20 cellular contexts compared by ENCODE assay signal in the genomic region with DNA sequence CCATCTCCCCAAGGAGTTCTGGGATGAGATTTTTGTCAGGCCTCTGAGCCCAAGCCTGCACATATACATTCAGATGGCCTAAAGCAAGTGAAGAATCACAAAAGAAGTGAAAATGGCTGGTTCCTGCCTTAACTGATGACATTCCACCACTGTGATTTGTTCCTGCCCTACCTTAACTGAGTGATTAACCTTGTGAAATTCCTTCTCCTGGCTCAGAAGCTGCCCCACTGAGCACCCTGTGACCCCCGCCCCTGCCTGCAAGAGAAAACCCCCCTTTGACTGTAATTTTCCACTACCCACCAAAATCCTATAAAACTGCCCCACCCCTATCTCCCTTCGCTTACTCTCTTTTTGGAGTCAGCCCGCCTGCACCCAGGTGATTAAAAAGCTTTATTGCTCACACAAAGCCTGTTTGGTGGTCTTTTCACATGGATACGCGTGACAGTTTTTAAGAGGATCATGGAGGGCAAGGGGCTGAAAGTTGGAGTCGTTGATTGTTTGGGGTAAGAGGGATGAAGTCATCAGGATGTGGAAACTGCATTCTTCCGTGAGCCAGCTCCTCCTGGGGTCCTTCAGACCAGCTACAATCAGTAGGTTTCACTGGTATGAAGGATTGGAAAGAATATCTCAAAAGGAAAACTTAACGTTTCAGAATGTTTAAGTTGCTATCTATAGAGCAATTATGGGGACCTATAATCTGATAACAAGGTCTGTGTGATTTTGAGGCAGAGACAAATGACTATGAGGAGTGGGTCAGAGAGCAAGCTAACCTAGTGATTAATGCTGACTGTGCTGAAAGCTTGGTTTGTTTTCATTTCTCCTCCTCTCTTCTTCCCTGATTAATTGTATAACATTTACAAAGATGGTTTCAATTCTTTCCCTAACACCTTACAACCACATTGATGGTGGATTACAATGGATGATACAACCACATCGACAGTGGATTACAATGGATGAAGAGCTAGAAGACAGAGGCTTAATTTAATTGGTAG. TPM values are rescaled to one million over a fixed set of nuclear protein-coding genes. Genes with fewer than 3 reads are reported as not detected.
"Had no signal": no experiment of that assay in that cellular context is flagged by ENCODE, and none has a peak within 500 bp of the region (broad histone marks: within the 10 kb centered on the region; RNA-seq: fewer than 3 reads in every experiment).

No MANE protein-coding gene starts in this region.

- H3K36me3 Mint-ChIP-seq: brain; stimulated activated effector memory CD8-positive, alpha-beta T cell treated with anti-CD3 and anti-CD28 coated beads, Interleukin-12 subunit alpha, Interleukin-12 subunit beta, amount 100 ng/mL, for 72 hours had no signal

- H3K4me3 Mint-ChIP-seq: activated CD4-positive, alpha-beta T cell treated with anti-CD3 and anti-CD28 coated beads, Interleukin-2, amount 10 ng/mL, durations not matched to agents 24 days and 14 days; activated CD8-positive, alpha-beta T cell treated with anti-CD3 and anti-CD28 coated beads for 36 hours; activated naive CD4-positive, alpha-beta T cell treated with anti-CD3 and anti-CD28 coated beads for 36 hours; activated T-cell treated with anti-CD3 and anti-CD28 coated beads, Interleukin-2, amount 50 U/mL, for 24 hours; brain; stimulated activated effector memory CD8-positive, alpha-beta T cell treated with anti-CD3 and anti-CD28 coated beads, Interleukin-12 subunit alpha, Interleukin-12 subunit beta, amount 100 ng/mL, for 72 hours had no signal

- H3K4me1 Mint-ChIP-seq: activated CD4-positive, alpha-beta T cell treated with anti-CD3 and anti-CD28 coated beads, Interleukin-2, amount 10 ng/mL, durations not matched to agents 24 days and 14 days; brain; stimulated activated effector memory CD8-positive, alpha-beta T cell treated with anti-CD3 and anti-CD28 coated beads, Interleukin-12 subunit alpha, Interleukin-12 subunit beta, amount 100 ng/mL, for 72 hours had no signal

- DNase-seq: activated CD4-positive, alpha-beta T cell treated with anti-CD3 and anti-CD28 coated beads, Interleukin-2, amount 10 ng/mL, durations not matched to agents 24 days and 14 days; activated CD8-positive, alpha-beta T cell treated with anti-CD3 and anti-CD28 coated beads for 36 hours; activated naive CD4-positive, alpha-beta T cell treated with anti-CD3 and anti-CD28 coated beads for 36 hours; activated T-cell treated with anti-CD3 and anti-CD28 coated beads, Interleukin-2, amount 50 U/mL, for 24 hours; caudate nucleus; foreskin melanocyte; left ventricle myocardium superior; stimulated activated CD4-positive, alpha-beta T cell treated with anti-CD3 and anti-CD28 coated beads, Interleukin-4, amount 100 ng/mL, for 24 hours; T-helper 9 cell; testis; upper lobe of left lung had no signal

- H3K27me3 ChIP-seq: right atrium auricular region, testis, upper lobe of left lung had no signal

- H3K9me3 Mint-ChIP-seq: activated CD4-positive, alpha-beta T cell treated with anti-CD3 and anti-CD28 coated beads, Interleukin-2, amount 10 ng/mL, durations not matched to agents 24 days and 14 days; activated CD8-positive, alpha-beta T cell treated with anti-CD3 and anti-CD28 coated beads for 36 hours; activated naive CD4-positive, alpha-beta T cell treated with anti-CD3 and anti-CD28 coated beads for 36 hours; activated T-cell treated with anti-CD3 and anti-CD28 coated beads, Interleukin-2, amount 50 U/mL, for 24 hours; stimulated activated effector memory CD8-positive, alpha-beta T cell treated with anti-CD3 and anti-CD28 coated beads, Interleukin-12 subunit alpha, Interleukin-12 subunit beta, amount 100 ng/mL, for 72 hours had no signal

- H3K27ac ChIP-seq: prostate gland, right atrium auricular region, skin epidermis, testis, upper lobe of left lung had no signal

- H3K9me3 ChIP-seq: prostate gland, right atrium auricular region, testis, upper lobe of left lung had no signal

- H3K27ac Mint-ChIP-seq: activated CD4-positive, alpha-beta T cell treated with anti-CD3 and anti-CD28 coated beads, Interleukin-2, amount 10 ng/mL, durations not matched to agents 24 days and 14 days; activated CD8-positive, alpha-beta T cell treated with anti-CD3 and anti-CD28 coated beads for 36 hours; activated naive CD4-positive, alpha-beta T cell treated with anti-CD3 and anti-CD28 coated beads for 36 hours; activated T-cell treated with anti-CD3 and anti-CD28 coated beads, Interleukin-2, amount 50 U/mL, for 24 hours; brain; stimulated activated effector memory CD8-positive, alpha-beta T cell treated with anti-CD3 and anti-CD28 coated beads, Interleukin-12 subunit alpha, Interleukin-12 subunit beta, amount 100 ng/mL, for 72 hours had no signal

- H3K36me3 ChIP-seq: prostate gland, right atrium auricular region, upper lobe of left lung had no signal

- H3K4me3 ChIP-seq: prostate gland, right atrium auricular region, skin epidermis, testis, upper lobe of left lung had no signal

- H3K27me3 Mint-ChIP-seq: activated CD8-positive, alpha-beta T cell treated with anti-CD3 and anti-CD28 coated beads for 36 hours; brain had no signal

- H3K4me1 ChIP-seq: prostate gland, right atrium auricular region, testis, upper lobe of left lung had no signal

RNA-seq across cellular contexts. Expression of a gene that starts 28.6 kb away (rescaled TPM):
- total RNA-seq: activated CD4-positive, alpha-beta T cell treated with anti-CD3 and anti-CD28 coated beads, Interleukin-2, amount 10 ng/mL, durations not matched to agents 24 days and 14 days; activated CD8-positive, alpha-beta T cell treated with anti-CD3 and anti-CD28 coated beads for 36 hours; activated naive CD4-positive, alpha-beta T cell treated with anti-CD3 and anti-CD28 coated beads for 36 hours; epithelial cell of proximal tubule; left ventricle myocardium superior; mononuclear cell; omental fat pad; right atrium auricular region; upper lobe of left lung had no signal
- polyA plus RNA-seq: neural cell had no signal
